Comparison of ENCODE assay signal across 25 cellular contexts in genomic region chr2:128651000-128651399, GRCh38.
"Had no signal": no experiment of that assay in that cellular context is flagged by ENCODE, and none has a peak within 500 bp of the region (broad histone marks: within the 10 kb centered on the region; RNA-seq: fewer than 3 reads in every experiment).

No MANE protein-coding gene starts in this region.

- H3K4me3 Mint-ChIP-seq: mesothelial cell of epicardium; naive B cell; natural killer cell treated with Interleukin-12 subunit alpha and Interleukin-12 subunit beta and Interleukin-15 and Interleukin-18, amount 100 ng/mL, for 72 hours; neural crest cell; type B pancreatic cell had no signal

- H3K4me1 Mint-ChIP-seq: mesothelial cell of epicardium, neural crest cell had no signal

- H3K27me3 Mint-ChIP-seq: naive B cell had no signal

- H3K27ac Mint-ChIP-seq: mesothelial cell of epicardium; naive B cell; natural killer cell treated with Interleukin-12 subunit alpha and Interleukin-12 subunit beta and Interleukin-15 and Interleukin-18, amount 100 ng/mL, for 72 hours; type B pancreatic cell had no signal

- H3K9me3 Mint-ChIP-seq: natural killer cell treated with Interleukin-12 subunit alpha and Interleukin-12 subunit beta and Interleukin-15 and Interleukin-18, amount 100 ng/mL, for 72 hours; neural crest cell; type B pancreatic cell had no signal

- ATAC-seq: gastrocnemius medialis; left lobe of liver; mucosa of descending colon; natural killer cell treated with Interleukin-12 subunit alpha and Interleukin-12 subunit beta and Interleukin-15 and Interleukin-18, amount 100 ng/mL, for 72 hours; pancreas; right lobe of liver had no signal

- DNase-seq: dermis blood vessel endothelial cell; effector memory CD4-positive, alpha-beta T cell; erythroblast; gastrocnemius medialis; mesenchymal stem cell; mucosa of descending colon; naive B cell; pancreas; retina; right lobe of liver; small intestine; stimulated activated CD4-positive, alpha-beta T cell treated with anti-CD3 and anti-CD28 coated beads, Interleukin-12 subunit alpha, Interleukin-12 subunit beta, amount 100 ng/mL, for 4 hours; stimulated activated CD4-positive, alpha-beta T cell treated with anti-CD3 and anti-CD28 coated beads, Interleukin-1b, Interleukin-23, amount 100 ng/mL, for 48 hours; stimulated activated CD4-positive, alpha-beta T cell treated with anti-CD3 and anti-CD28 coated beads, Interleukin-4, amount 100 ng/mL, for 1 hour; stimulated activated CD8-positive, alpha-beta memory T cell treated with anti-CD3 and anti-CD28 coated beads, Interleukin-4, amount 100 ng/mL, for 48 hours; stimulated activated naive CD4-positive, alpha-beta T cell; substantia nigra; testis had no signal

- H3K4me3 ChIP-seq: coronary artery, gastrocnemius medialis, mucosa of descending colon, pancreas, right lobe of liver, testis, tibial artery had no signal
